Comparison of ENCODE assay signal across 9 cellular contexts in genomic region chr11:88414981-88415391, GRCh38.
DNase-seq lines count a peak whose midpoint lies in the region; ATAC-seq and TF ChIP-seq lines count a peak whose summit lies in the region.
"Had no signal": no experiment of that assay in that cellular context is flagged by ENCODE, and none has a peak within 500 bp of the region (broad histone marks: within the 10 kb centered on the region; RNA-seq: fewer than 3 reads in every experiment).

No MANE protein-coding gene starts in this region.

- peaks cover 19% of the 10 kb centered on the region for H3K9me3 Mint-ChIP-seq in activated CD4-positive, alpha-beta T cell treated with anti-CD3 and anti-CD28 coated beads, Interleukin-2, amount 10 ng/mL, durations not matched to agents 7 days and 5 days
- H3K9me3 Mint-ChIP-seq in activated naive CD4-positive, alpha-beta T cell treated with anti-CD3 and anti-CD28 coated beads, Interleukin-2, amount 50 U/mL, for 72 hours: peaks cover 0 to 17% of the 10 kb centered on the region in 2 donors

- no peaks in the 10 kb centered on the region for H3K27me3 Mint-ChIP-seq in activated CD4-positive, alpha-beta T cell treated with anti-CD3 and anti-CD28 coated beads, Interleukin-2, amount 10 ng/mL, durations not matched to agents 7 days and 5 days

- H3K4me1 Mint-ChIP-seq in activated CD4-positive, alpha-beta T cell treated with anti-CD3 and anti-CD28 coated beads, Interleukin-2, amount 10 ng/mL, durations not matched to agents 7 days and 5 days: peaks cover 78% of the 10 kb centered on the region

- H3K36me3 ChIP-seq in spleen: no peaks in the 10 kb centered on the region

- peaks cover 35% of the 10 kb centered on the region for H3K36me3 Mint-ChIP-seq in activated CD4-positive, alpha-beta T cell treated with anti-CD3 and anti-CD28 coated beads, Interleukin-2, amount 10 ng/mL, durations not matched to agents 7 days and 5 days (ENCODE audit: low read depth)
- H3K36me3 Mint-ChIP-seq in activated naive CD4-positive, alpha-beta T cell treated with anti-CD3 and anti-CD28 coated beads, Interleukin-2, amount 50 U/mL, for 72 hours: no peaks in the 10 kb centered on the region

- WGBS in spleen, 5 donors: 27 to 34% (median 30%) methylated on average over 3 of the region's 3 CpGs

- peak overlapping the region in 5 of 8 donors; percentile 1 to 41 (median 19) for H3K27ac ChIP-seq in spleen
- H3K27ac ChIP-seq: foreskin keratinocyte had no signal

- H3K4me3 ChIP-seq in Jurkat, Clone E6-1 (ENCODE audit: low read length): peak overlapping the region; percentile 13
- no peak overlapping the region for H3K4me3 ChIP-seq in spleen

- peak overlapping the region; percentile 56 for H3K4me3 Mint-ChIP-seq in activated CD4-positive, alpha-beta T cell treated with anti-CD3 and anti-CD28 coated beads, Interleukin-2, amount 10 ng/mL, durations not matched to agents 7 days and 5 days

- DNase-seq in activated CD4-positive, alpha-beta T cell treated with anti-CD3 and anti-CD28 coated beads, Interleukin-2, amount 10 ng/mL, durations not matched to agents 7 days and 5 days: peak; percentile 69
- no peak for DNase-seq in activated CD4-positive, alpha-beta T cell treated with anti-CD3 and anti-CD28 coated beads for 4 hours
- DNase-seq in Jurkat, Clone E6-1 (ENCODE audit: low read depth, low spot score): peak; percentile 91
- DNase-seq in activated naive CD4-positive, alpha-beta T cell treated with anti-CD3 and anti-CD28 coated beads, Interleukin-2, amount 50 U/mL, for 72 hours (ENCODE audit: low spot score in 2 of 2): no peak
- DNase-seq in spleen (no peak), nucleus accumbens (lab: John Stamatoyannopoulos, UW) (no peak)
- no peak for DNase-seq in effector CD8-positive, alpha-beta T cell (lab: John Stamatoyannopoulos, UW)
- DNase-seq in stimulated activated CD4-positive, alpha-beta T cell treated with anti-CD3 and anti-CD28 coated beads, Interleukin-2, amount 100 ng/mL, for 48 hours: no peak

- no peaks in the 10 kb centered on the region for H3K27me3 ChIP-seq in spleen (replicated peaks in 1 of 7)
- H3K27me3 ChIP-seq: foreskin keratinocyte had no signal

- no peaks in the 10 kb centered on the region for H3K9me3 ChIP-seq in spleen

- peak overlapping the region; percentile 86 for H3K27ac Mint-ChIP-seq in activated CD4-positive, alpha-beta T cell treated with anti-CD3 and anti-CD28 coated beads, Interleukin-2, amount 10 ng/mL, durations not matched to agents 7 days and 5 days
- peak overlapping the region in 1 of 2 donors; percentile 61 for H3K27ac Mint-ChIP-seq in activated naive CD4-positive, alpha-beta T cell treated with anti-CD3 and anti-CD28 coated beads, Interleukin-2, amount 50 U/mL, for 72 hours

- intact Hi-C loops in spleen (cut with DNase I; ENCODE audit: low total_unique reads): no loop called here

- H3K4me1 ChIP-seq in spleen: peaks cover 0 to 47% (median 21%) of the 10 kb centered on the region in 6 donors

- peak; percentile 83 for ATAC-seq in activated naive CD4-positive, alpha-beta T cell treated with anti-CD3 and anti-CD28 coated beads, Interleukin-2, amount 50 U/mL, for 72 hours
- ATAC-seq: foreskin keratinocyte had no signal

- POLR2A ChIA-PET in activated CD4-positive, alpha-beta T cell treated with anti-CD3 and anti-CD28 coated beads, Interleukin-2, amount 10 ng/mL, durations not matched to agents 7 days and 5 days (lab: Charles Lee): interaction anchor here (2.0 kb wide), 1 partner anchor 78 kb away, joined by 7 read pairs; the partner anchor contains the start of gene CTSC

- CTCF ChIA-PET in activated CD4-positive, alpha-beta T cell treated with anti-CD3 and anti-CD28 coated beads, Interleukin-2, amount 10 ng/mL, durations not matched to agents 7 days and 5 days (lab: Charles Lee): interaction anchor here (1.3 kb wide), 1 partner anchor 14 kb away, joined by 4 read pairs; no protein-coding TSS in a partner anchor

- no peak for TF ChIP-seq CTCF in spleen (IDR thresholded peaks at IDR 0.05 in 8 of 11, conservative IDR thresholded peaks at IDR 0.05 in 3 of 11)

- no peak for TF ChIP-seq POLR2A in spleen (IDR thresholded peaks at IDR 0.05)

Comparison
In these comparisons a context has a peak if more than half of its experiments do, and no peak if none do; other contexts are left out.
1. DNase-seq: peak in activated CD4-positive, alpha-beta T cell treated with anti-CD3 and anti-CD28 coated beads, Interleukin-2, amount 10 ng/mL, durations not matched to agents 7 days and 5 days (single experiment) and Jurkat, Clone E6-1 (single experiment); none in activated CD4-positive, alpha-beta T cell treated with anti-CD3 and anti-CD28 coated beads for 4 hours (0 of 2), activated naive CD4-positive, alpha-beta T cell treated with anti-CD3 and anti-CD28 coated beads, Interleukin-2, amount 50 U/mL, for 72 hours (0 of 2), spleen (single experiment), nucleus accumbens (0 of 56), effector CD8-positive, alpha-beta T cell (single experiment) and stimulated activated CD4-positive, alpha-beta T cell treated with anti-CD3 and anti-CD28 coated beads, Interleukin-2, amount 100 ng/mL, for 48 hours (0 of 2).